Comparison of ENCODE assay signal across 8 cellular contexts in the genomic region with DNA sequence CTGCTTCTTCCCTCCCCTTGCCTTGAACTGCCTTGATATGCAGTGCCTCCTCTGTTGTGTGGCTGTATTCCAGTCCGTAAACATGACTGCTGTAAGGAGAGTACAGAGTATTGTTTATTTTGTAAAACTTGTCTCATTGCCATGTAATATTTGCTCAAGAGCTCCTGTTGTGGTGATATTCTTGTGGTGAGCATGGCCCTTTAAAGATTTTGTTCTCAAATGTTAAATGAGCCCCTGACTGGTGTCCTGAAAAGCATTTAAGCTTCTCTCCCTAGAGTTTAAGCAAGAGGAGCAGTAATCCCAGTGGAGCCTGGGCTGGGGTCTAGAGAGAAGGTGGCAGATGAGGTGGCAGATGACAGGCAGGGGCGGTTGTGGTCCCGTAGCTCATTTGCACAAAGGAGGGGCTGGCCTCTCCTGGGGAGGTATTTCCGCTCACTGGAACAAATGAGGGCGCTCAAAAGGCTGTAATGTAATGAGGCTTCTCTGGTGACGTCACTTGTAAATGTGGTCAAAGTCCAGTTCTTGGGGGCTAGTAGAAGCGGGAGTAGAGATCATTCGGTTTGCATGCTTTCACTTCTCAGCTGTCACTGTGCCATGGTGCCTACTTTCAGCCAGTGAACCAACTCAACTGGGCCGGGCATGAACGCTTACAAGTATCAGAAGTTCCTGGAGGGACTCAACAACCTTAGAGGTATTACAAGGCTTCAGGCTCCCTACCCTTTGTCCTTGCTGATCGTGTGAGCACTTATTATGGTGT. TPM values are rescaled to one million over a fixed set of nuclear protein-coding genes. Genes with fewer than 3 reads are reported as not detected.
A peak's percentile ranks its signal among the peaks of the same experiment; 100 is the strongest.
DNase-seq lines count a peak whose midpoint lies in the region; ATAC-seq lines count a peak whose summit lies in the region.
"Had no signal": no experiment of that assay in that cellular context is flagged by ENCODE, and none has a peak within 500 bp of the region (broad histone marks: within the 10 kb centered on the region; RNA-seq: fewer than 3 reads in every experiment).

No MANE protein-coding gene starts in this region.

- no peaks in the 10 kb centered on the region for H3K79me2 ChIP-seq in Karpas-422 (ENCODE audit: low read length)

- no peaks in the 10 kb centered on the region for H3K36me3 ChIP-seq in SJCRH30
- no peaks in the 10 kb centered on the region for H3K36me3 ChIP-seq in iPS-15b (ENCODE audit: control insufficient read depth, insufficient read depth, low read length)
- no peaks in the 10 kb centered on the region for H3K36me3 ChIP-seq in Karpas-422 (ENCODE audit: insufficient read depth, low read length)

- H3K9me2 ChIP-seq in Karpas-422 (replicated peaks; ENCODE audit: insufficient read depth, low read length) = no peaks in the 10 kb centered on the region

- H3K4me1 ChIP-seq in SJCRH30 (peaks cover 36% of the 10 kb centered on the region), iPS-15b (ENCODE audit: control insufficient read depth, insufficient read depth, low read length) (peaks cover 27% of the 10 kb centered on the region), Karpas-422 (ENCODE audit: low read length) (no peaks in the 10 kb centered on the region)

- no peaks in the 10 kb centered on the region for H3K36me3 Mint-ChIP-seq in stimulated activated effector memory CD8-positive, alpha-beta T cell treated with anti-CD3 and anti-CD28 coated beads, Interleukin-12 subunit alpha, Interleukin-12 subunit beta, amount 100 ng/mL, for 72 hours

- H3K4me2 ChIP-seq in Karpas-422 (ENCODE audit: low read depth, low read length, poor library complexity, severe bottlenecking) = no peak overlapping the region

- H3K4me3 ChIP-seq in SJCRH30 = 0 out of 2 replicates have a peak overlapping the region, but pooled peaks have one; percentile 6
- peak overlapping the region; percentile 78 for H3K4me3 ChIP-seq in iPS-15b (ENCODE audit: low read depth, low read length)
- H3K4me3 ChIP-seq in Karpas-422 (ENCODE audit: low read length) = no peak overlapping the region

- H3K4me3 Mint-ChIP-seq in stimulated activated effector memory CD8-positive, alpha-beta T cell treated with anti-CD3 and anti-CD28 coated beads, Interleukin-12 subunit alpha, Interleukin-12 subunit beta, amount 100 ng/mL, for 72 hours = no peak overlapping the region
- H3K4me3 Mint-ChIP-seq: activated naive CD8-positive, alpha-beta T cell had no signal

- H3K4me1 Mint-ChIP-seq in stimulated activated effector memory CD8-positive, alpha-beta T cell treated with anti-CD3 and anti-CD28 coated beads, Interleukin-12 subunit alpha, Interleukin-12 subunit beta, amount 100 ng/mL, for 72 hours = peaks cover 14% of the 10 kb centered on the region

- H2AFZ ChIP-seq in Karpas-422 (ENCODE audit: low read length) = no peak overlapping the region

- H4K20me1 ChIP-seq in Karpas-422 (ENCODE audit: insufficient read depth, low read depth, low read length) = no peaks in the 10 kb centered on the region

- H3K9me3 ChIP-seq in SJCRH30 (replicated peaks) = no peaks in the 10 kb centered on the region
- no peaks in the 10 kb centered on the region for H3K9me3 ChIP-seq in iPS-15b (ENCODE audit: control insufficient read depth, insufficient read depth, low read length)
- H3K9me3 ChIP-seq in Karpas-422 (ENCODE audit: low read length) = no peaks in the 10 kb centered on the region

- H3K27me3 ChIP-seq in SJCRH30 (no peaks in the 10 kb centered on the region), iPS-15b (ENCODE audit: control insufficient read depth, insufficient read depth, low read length) (no peaks in the 10 kb centered on the region), Karpas-422 (ENCODE audit: low read length) (no peaks in the 10 kb centered on the region)

- H3K9ac ChIP-seq in iPS-15b (ENCODE audit: low read depth, low read length) = peak overlapping the region; percentile 79
- H3K9ac ChIP-seq in Karpas-422 (ENCODE audit: low read length) = no peak overlapping the region

- peak; percentile 97 for DNase-seq in HT-29 (ENCODE audit: low spot score)
- peak; percentile 89 to 92 for DNase-seq in SJCRH30
- DNase-seq in stimulated activated effector memory CD8-positive, alpha-beta T cell treated with anti-CD3 and anti-CD28 coated beads, Interleukin-12 subunit alpha, Interleukin-12 subunit beta, amount 100 ng/mL, for 72 hours (ENCODE audit: low spot score in 2 of 2) = no peak
- no peak for DNase-seq in Karpas-422

- H3K27ac Mint-ChIP-seq in stimulated activated effector memory CD8-positive, alpha-beta T cell treated with anti-CD3 and anti-CD28 coated beads, Interleukin-12 subunit alpha, Interleukin-12 subunit beta, amount 100 ng/mL, for 72 hours = no peak overlapping the region
- H3K27ac Mint-ChIP-seq: activated naive CD8-positive, alpha-beta T cell had no signal

- ATAC-seq in stimulated activated effector memory CD8-positive, alpha-beta T cell treated with anti-CD3 and anti-CD28 coated beads, Interleukin-12 subunit alpha, Interleukin-12 subunit beta, amount 100 ng/mL, for 72 hours = peak; percentile 19
- no peak for ATAC-seq in GM19455 (IDR thresholded peaks at IDR 0.05; ENCODE audit: unreplicated experiment)
- no peak for ATAC-seq in GM21717 (IDR thresholded peaks at IDR 0.05; ENCODE audit: unreplicated experiment)

- H3K27ac ChIP-seq in SJCRH30 (peak overlapping the region; percentile 36), Karpas-422 (ENCODE audit: low read length) (no peak overlapping the region)

- H3K9me3 Mint-ChIP-seq in stimulated activated effector memory CD8-positive, alpha-beta T cell treated with anti-CD3 and anti-CD28 coated beads, Interleukin-12 subunit alpha, Interleukin-12 subunit beta, amount 100 ng/mL, for 72 hours = no peaks in the 10 kb centered on the region

RNA-seq across cellular contexts. Expression of gene MACF1, which starts 46.0 kb away (rescaled TPM):
- total RNA-seq in HT-29 (2014; rRNA removed; shearing (Covaris generic)) = 77.4 and 79.5 TPM in 2 replicates
- 160 and 172 TPM in 2 replicates for total RNA-seq in SJCRH30 (2014; rRNA removed; shearing (Covaris generic))
- total RNA-seq in Karpas-422 (2014; rRNA removed; shearing (Covaris generic); ENCODE audit: low replicate concordance) = 4.9 and 6.2 TPM in 2 replicates

Comparison
In these comparisons a context has a peak if more than half of its experiments do, and no peak if none do; other contexts are left out.
1. DNase-seq: peak in HT-29 (single experiment) and SJCRH30 (2 of 2); none in stimulated activated effector memory CD8-positive, alpha-beta T cell treated with anti-CD3 and anti-CD28 coated beads, Interleukin-12 subunit alpha, Interleukin-12 subunit beta, amount 100 ng/mL, for 72 hours (0 of 2) and Karpas-422 (single experiment).
2. RNA of gene MACF1, which starts 46.0 kb away (total RNA-seq): 160 to 172 TPM in SJCRH30 and 77.4 to 79.5 TPM in HT-29; 4.9 to 6.2 TPM in Karpas-422; every median in the first group is over 10 times any median in the second.